In the genomic region with DNA sequence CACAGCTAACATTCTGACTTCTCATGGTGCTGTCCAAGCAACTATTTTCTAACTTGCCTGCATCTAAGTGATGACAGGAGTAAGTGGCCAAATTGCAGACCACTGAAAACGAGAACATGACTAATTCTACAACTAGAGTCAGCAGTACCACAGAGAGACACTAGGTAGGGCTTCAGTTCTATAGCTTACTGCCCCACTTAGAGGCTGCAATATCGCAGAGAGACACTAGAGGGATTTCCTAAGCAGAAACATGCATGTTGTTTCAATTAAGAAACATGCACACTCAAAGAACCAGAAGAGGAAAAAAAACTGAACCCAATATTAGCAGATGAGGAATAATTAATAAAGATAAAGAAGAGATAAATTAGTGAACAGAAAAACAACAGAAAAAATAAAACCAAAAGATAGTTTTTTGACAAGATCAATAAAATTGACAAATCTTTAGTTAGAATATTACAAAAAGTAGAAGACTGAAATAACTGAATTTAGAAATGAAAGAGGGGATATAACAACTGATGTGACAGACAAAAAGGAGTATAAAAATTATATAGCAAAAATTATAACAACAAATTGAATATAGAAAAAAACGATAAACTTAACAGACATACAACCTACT, we compare ENCODE assay signal across 1 cellular context.
TF ChIP-seq lines count a peak whose summit lies in the region.

No MANE protein-coding gene starts in this region.

TF ChIP-seq in GM12878, 131 proteins besides CTCF, POLR2A, EP300 and RAD21 (continued from another document):
- TF ChIP-seq YY1 (IDR thresholded peaks at IDR 0.05; ENCODE audit: low read depth, low read length) (peak; percentile 55; the same call in 1 of the 2 replicates), SIX5 (IDR thresholded peaks at IDR 0.05; ENCODE audit: low read depth, low read length, severe bottlenecking) (no peak), SMC3 (IDR thresholded peaks at IDR 0.05; ENCODE audit: borderline replicate concordance, low read length) (peak; percentile 80), RAD51 (IDR thresholded peaks at IDR 0.05) (no peak), CREM (IDR thresholded peaks at IDR 0.05; ENCODE audit: low read depth) (no peak), RB1 (IDR thresholded peaks at IDR 0.05; ENCODE audit: borderline replicate concordance) (no peak), SMAD1 (IDR thresholded peaks at IDR 0.05; ENCODE audit: low read depth, partially characterized antibody) (no peak), MAX (IDR thresholded peaks at IDR 0.05; ENCODE audit: low read depth, low read length) (no peak), SIN3A (IDR thresholded peaks at IDR 0.05; ENCODE audit: low read depth, low read length) (no peak), ETV6 (conservative IDR thresholded peaks at IDR 0.05 in 1 of 2, IDR thresholded peaks at IDR 0.05 in 1 of 2; ENCODE audit: borderline replicate concordance in 1 of 2, low read depth in 1 of 2) (no peak), ZNF274 (IDR thresholded peaks at IDR 0.05; ENCODE audit: insufficient read depth, insufficient read length) (no peak), TCF3 (IDR thresholded peaks at IDR 0.05; ENCODE audit: borderline replicate concordance, insufficient read depth, low read depth, low read length) (no peak), NRF1 (conservative IDR thresholded peaks at IDR 0.05; ENCODE audit: low read depth, low read length) (no peak)
- TF ChIP-seq, protein P1, sequence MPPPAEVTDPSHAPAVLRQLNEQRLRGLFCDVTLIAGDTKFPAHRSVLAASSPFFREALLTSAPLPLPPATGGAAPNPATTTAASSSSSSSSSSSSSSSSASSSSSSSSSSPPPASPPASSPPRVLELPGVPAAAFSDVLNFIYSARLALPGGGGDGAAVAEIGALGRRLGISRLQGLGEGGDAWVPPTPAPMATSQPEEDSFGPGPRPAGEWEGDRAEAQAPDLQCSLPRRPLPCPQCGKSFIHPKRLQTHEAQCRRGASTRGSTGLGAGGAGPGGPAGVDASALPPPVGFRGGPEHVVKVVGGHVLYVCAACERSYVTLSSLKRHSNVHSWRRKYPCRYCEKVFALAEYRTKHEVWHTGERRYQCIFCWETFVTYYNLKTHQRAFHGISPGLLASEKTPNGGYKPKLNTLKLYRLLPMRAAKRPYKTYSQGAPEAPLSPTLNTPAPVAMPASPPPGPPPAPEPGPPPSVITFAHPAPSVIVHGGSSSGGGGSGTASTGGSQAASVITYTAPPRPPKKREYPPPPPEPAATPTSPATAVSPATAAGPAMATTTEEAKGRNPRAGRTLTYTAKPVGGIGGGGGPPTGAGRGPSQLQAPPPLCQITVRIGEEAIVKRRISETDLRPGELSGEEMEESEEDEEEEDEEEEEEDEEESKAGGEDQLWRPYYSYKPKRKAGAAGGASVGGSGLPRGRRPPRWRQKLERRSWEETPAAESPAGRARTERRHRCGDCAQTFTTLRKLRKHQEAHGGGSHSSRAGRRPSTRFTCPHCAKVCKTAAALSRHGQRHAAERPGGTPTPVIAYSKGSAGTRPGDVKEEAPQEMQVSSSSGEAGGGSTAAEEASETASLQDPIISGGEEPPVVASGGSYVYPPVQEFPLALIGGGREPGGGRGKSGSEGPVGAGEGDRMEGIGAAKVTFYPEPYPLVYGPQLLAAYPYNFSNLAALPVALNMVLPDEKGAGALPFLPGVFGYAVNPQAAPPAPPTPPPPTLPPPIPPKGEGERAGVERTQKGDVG (CRISPR knock-in tag; IDR thresholded peaks at IDR 0.05), result no peak
TF ChIP-seq in GM12878: peak in this region for 7.
